Comparison of ENCODE assay signal across 18 cellular contexts in the genomic region with DNA sequence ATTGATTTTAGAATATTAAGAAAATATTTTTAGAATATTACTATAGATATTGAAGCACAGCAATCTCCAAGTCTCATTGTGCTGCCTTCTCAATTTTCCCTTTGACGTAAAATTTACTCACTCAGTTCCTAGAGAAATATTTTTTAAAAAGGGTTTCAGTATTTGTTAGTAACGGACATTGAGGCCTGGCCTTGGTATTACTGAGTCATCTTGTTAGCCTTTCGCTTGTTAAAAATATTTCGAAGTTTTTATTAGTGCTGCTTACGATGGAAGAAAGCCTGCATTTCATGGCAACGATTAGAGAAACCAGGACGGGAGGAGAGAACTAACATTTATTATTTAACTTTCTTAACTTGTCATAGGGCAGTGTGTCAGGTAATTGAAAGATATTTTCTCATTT.
DNase-seq lines count a peak whose midpoint lies in the region; ATAC-seq, FAIRE-seq and TF ChIP-seq lines count a peak whose summit lies in the region.
"Had no signal": no experiment of that assay in that cellular context is flagged by ENCODE, and none has a peak within 500 bp of the region (broad histone marks: within the 10 kb centered on the region; RNA-seq: fewer than 3 reads in every experiment).

No MANE protein-coding gene starts in this region.

- no peak overlapping the region for H4K8ac ChIP-seq in neuronal stem cell (ENCODE audit: low read depth, low read length)

- H3K9me3 Mint-ChIP-seq in Calu3 (ENCODE audit: low read depth, unreplicated experiment): no peaks in the 10 kb centered on the region
- no peaks in the 10 kb centered on the region for H3K9me3 Mint-ChIP-seq in WTC11
- H3K9me3 Mint-ChIP-seq in glutamatergic neuron (ENCODE audit: unreplicated experiment): peaks cover 9% of the 10 kb centered on the region
- H3K9me3 Mint-ChIP-seq: central memory CD8-positive, alpha-beta T cell; natural killer cell; T-helper 1 cell treated with Interleukin-12 subunit alpha and Interleukin-12 subunit beta and Interleukin-4 antibody, amounts not matched to agents 30 μg/mL and 1 μg/mL, for 36 hours had no signal

- intact Hi-C loops in Calu3 (cut with micrococcal nuclease; ENCODE audit: unreplicated experiment): no loop called here

- DNase-seq in Calu3 (no peak), WTC11 (ENCODE audit: low spot score) (no peak), glutamatergic neuron (no peak), neuronal stem cell (ENCODE audit: low spot score) (no peak), GM12892 (ENCODE audit: insufficient read length) (no peak)
- DNase-seq in stimulated activated CD4-positive, alpha-beta T cell treated with anti-CD3 and anti-CD28 coated beads, Interleukin-2, amount 100 ng/mL, for 24 hours: no peak
- DNase-seq: activated CD8-positive, alpha-beta memory T cell treated with anti-CD3 and anti-CD28 coated beads for 24 hours; effector CD8-positive, alpha-beta T cell; natural killer cell; NCI-H526; SHP77 treated with DMSO at 0.1 percent for 48 hours; stimulated activated naive CD4-positive, alpha-beta T cell treated with Interleukin-2 at 50 U/mL for 16 hours; upper lobe of right lung had no signal

- POLR2A ChIA-PET in WTC11 (lab: Charles Lee): no interaction called here

- H2AK5ac ChIP-seq in neuronal stem cell (ENCODE audit: low read depth, low read length): no peak overlapping the region

- H2BK12ac ChIP-seq in neuronal stem cell (ENCODE audit: low read length): no peak overlapping the region

- no peaks in the 10 kb centered on the region for H3K79me1 ChIP-seq in neuronal stem cell (ENCODE audit: low read depth, low read length)

- no peak for FAIRE-seq in GM12892 (lab: Jason Lieb, UNC)

- H3K4me2 ChIP-seq in skeletal muscle satellite cell (ENCODE audit: low read length): peak overlapping the region; percentile 72
- H3K4me2 ChIP-seq in neuronal stem cell (ENCODE audit: insufficient read depth, low read length, poor library complexity, severe bottlenecking): no peak overlapping the region

- no peak overlapping the region for H3K18ac ChIP-seq in neuronal stem cell (ENCODE audit: low read length)

- no peak overlapping the region for H2BK120ac ChIP-seq in neuronal stem cell (ENCODE audit: low read depth, low read length)

- H3K4me3 ChIP-seq in skeletal muscle satellite cell (ENCODE audit: low read length) (peak overlapping the region; percentile 42), neuronal stem cell (ENCODE audit: low read length in 2 of 2) (no peak overlapping the region)
- H3K4me3 ChIP-seq: upper lobe of right lung had no signal

- H3K4me1 Mint-ChIP-seq in Calu3 (ENCODE audit: low read depth, unreplicated experiment) (peaks cover 7% of the 10 kb centered on the region), WTC11 (peaks cover 26% of the 10 kb centered on the region), glutamatergic neuron (ENCODE audit: low read depth, unreplicated experiment) (peaks cover 63% of the 10 kb centered on the region)
- H3K4me1 Mint-ChIP-seq: central memory CD8-positive, alpha-beta T cell; natural killer cell had no signal

- CTCF ChIA-PET in Calu3 (lab: Charles Lee): interaction anchor here (1.0 kb wide), 2 partner anchors 51 to 80 kb away, joined by 3 to 5 read pairs; no protein-coding TSS in a partner anchor
- CTCF ChIA-PET in WTC11 (lab: Charles Lee): no interaction called here

- H3K4me3 Mint-ChIP-seq in Calu3 (ENCODE audit: low read depth, unreplicated experiment) (no peak overlapping the region), WTC11 (no peak overlapping the region), glutamatergic neuron (ENCODE audit: unreplicated experiment) (no peak overlapping the region)
- H3K4me3 Mint-ChIP-seq: central memory CD8-positive, alpha-beta T cell; natural killer cell; T-helper 1 cell treated with Interleukin-12 subunit alpha and Interleukin-12 subunit beta and Interleukin-4 antibody, amounts not matched to agents 30 μg/mL and 1 μg/mL, for 36 hours had no signal

- H3K27me3 Mint-ChIP-seq in Calu3 (ENCODE audit: unreplicated experiment) (no peaks in the 10 kb centered on the region), WTC11 (ENCODE audit: low read depth) (no peaks in the 10 kb centered on the region), glutamatergic neuron (ENCODE audit: unreplicated experiment) (peaks cover 2% of the 10 kb centered on the region)

- ATAC-seq in WTC11: no peak
- no peak for ATAC-seq in GM21515 (IDR thresholded peaks at IDR 0.05; ENCODE audit: unreplicated experiment)
- ATAC-seq: natural killer cell, upper lobe of right lung had no signal

- H3K4me1 ChIP-seq in skeletal muscle satellite cell (ENCODE audit: control insufficient read depth, insufficient read depth, low read length): peaks cover 46% of the 10 kb centered on the region
- peaks cover 0 to 16% of the 10 kb centered on the region in 2 donors for H3K4me1 ChIP-seq in neuronal stem cell (ENCODE audit: control insufficient read depth in 2 of 2, insufficient read depth in 1 of 2, low read depth in 1 of 2, low read length in 2 of 2)
- H3K4me1 ChIP-seq: upper lobe of right lung had no signal

- no peaks in the 10 kb centered on the region for H3K27me3 ChIP-seq in skeletal muscle satellite cell (ENCODE audit: control insufficient read depth, insufficient read depth, low read length)
- H3K27me3 ChIP-seq in neuronal stem cell (ENCODE audit: control insufficient read depth in 3 of 3, insufficient read depth in 3 of 3, low read depth in 1 of 3, low read length in 3 of 3): no peaks in the 10 kb centered on the region
- H3K27me3 ChIP-seq: upper lobe of right lung had no signal

- WGBS in neuronal stem cell (ENCODE audit: extremely low coverage in 2 of 2, insufficient read length in 2 of 2, insufficient replicate concordance in 1 of 2), 2 donors: no CpG with 5 or more reads among the region's 7 CpGs

- H2BK5ac ChIP-seq in neuronal stem cell (ENCODE audit: low read length): no peak overlapping the region

- no peak overlapping the region for H3K4ac ChIP-seq in neuronal stem cell (ENCODE audit: low read length)

- H3K27ac Mint-ChIP-seq in Calu3 (ENCODE audit: unreplicated experiment) (peak overlapping the region; percentile 39), WTC11 (peak overlapping the region; percentile 28), glutamatergic neuron (ENCODE audit: unreplicated experiment) (peak overlapping the region; percentile 11)
- H3K27ac Mint-ChIP-seq: natural killer cell; T-helper 1 cell treated with Interleukin-12 subunit alpha and Interleukin-12 subunit beta and Interleukin-4 antibody, amounts not matched to agents 30 μg/mL and 1 μg/mL, for 36 hours had no signal

- no peak overlapping the region for H4K91ac ChIP-seq in neuronal stem cell (ENCODE audit: low read depth, low read length, poor library complexity)

- H3K36me3 ChIP-seq in skeletal muscle satellite cell (ENCODE audit: insufficient read depth, low read length): no peaks in the 10 kb centered on the region
- no peaks in the 10 kb centered on the region for H3K36me3 ChIP-seq in neuronal stem cell (replicated peaks in 1 of 2; ENCODE audit: control insufficient read depth in 2 of 2, insufficient read depth in 2 of 2, low read length in 2 of 2)
- H3K36me3 ChIP-seq: upper lobe of right lung had no signal

- no peak overlapping the region for H2BK15ac ChIP-seq in neuronal stem cell (ENCODE audit: low read length)

- H3K9me3 ChIP-seq in skeletal muscle satellite cell (replicated peaks; ENCODE audit: low read length) (no peaks in the 10 kb centered on the region), neuronal stem cell (replicated peaks in 1 of 2; ENCODE audit: control insufficient read depth in 2 of 2, insufficient read depth in 1 of 2, low read depth in 1 of 2, low read length in 2 of 2) (no peaks in the 10 kb centered on the region)
- H3K9me3 ChIP-seq: upper lobe of right lung had no signal

- H2AFZ ChIP-seq in neuronal stem cell (ENCODE audit: low read length): no peak overlapping the region

- H3K9ac ChIP-seq in skeletal muscle satellite cell (ENCODE audit: low read depth, low read length) (peak overlapping the region; percentile 78), neuronal stem cell (ENCODE audit: low read depth, low read length, poor library complexity) (no peak overlapping the region)

- TF ChIP-seq CTCF in Calu3 (IDR thresholded peaks at IDR 0.05; ENCODE audit: unreplicated experiment) (no peak), WTC11 (IDR thresholded peaks at IDR 0.05) (no peak), glutamatergic neuron (IDR thresholded peaks at IDR 0.05; ENCODE audit: partially characterized antibody, unreplicated experiment) (no peak)

- no peak overlapping the region for H3K14ac ChIP-seq in neuronal stem cell (ENCODE audit: low read length)

- H3K23ac ChIP-seq in neuronal stem cell (ENCODE audit: low read depth, low read length, poor library complexity): no peak overlapping the region

- TF ChIP-seq POLR2A in GM12892 (IDR thresholded peaks at IDR 0.05; ENCODE audit: low read depth, low read length): no peak

- BruUV-seq in Calu3 (replicated peaks; lab: Mats Ljungman, UMichigan): no TSS peak

- no peaks in the 10 kb centered on the region for H3K36me3 Mint-ChIP-seq in Calu3 (ENCODE audit: insufficient read depth, unreplicated experiment)
- no peaks in the 10 kb centered on the region for H3K36me3 Mint-ChIP-seq in WTC11
- H3K36me3 Mint-ChIP-seq in glutamatergic neuron (ENCODE audit: unreplicated experiment): no peaks in the 10 kb centered on the region
- H3K36me3 Mint-ChIP-seq: natural killer cell had no signal

- no peak overlapping the region for H3K27ac ChIP-seq in neuronal stem cell (replicated peaks; ENCODE audit: low read length)
- H3K27ac ChIP-seq: upper lobe of right lung, VCaP had no signal

TF ChIP-seq in WTC11, 78 proteins besides CTCF, POLR2A, EP300 and RAD21 (continues in another document):
- TF ChIP-seq GTF2I (CRISPR knock-in tag; conservative IDR thresholded peaks at IDR 0.05): no peak
- no peak for TF ChIP-seq ZNF138 (CRISPR knock-in tag; conservative IDR thresholded peaks at IDR 0.05)
